Comparison of ENCODE assay signal across 1 cellular context in genomic region chr1:30895942-30896660, GRCh38.
TF ChIP-seq lines count a peak whose summit lies in the region.

No MANE protein-coding gene starts in this region.

TF ChIP-seq in K562, 482 proteins besides CTCF, POLR2A, EP300 and RAD21 (continued from another document and continues in another):
- TF ChIP-seq TOE1 (IDR thresholded peaks at IDR 0.05; ENCODE audit: borderline replicate concordance): peak; percentile 43; the same call in 1 of the 2 replicates
- TF ChIP-seq TOE1 (CRISPR knock-in tag; IDR thresholded peaks at IDR 0.05; ENCODE audit: borderline replicate concordance, low read depth): 0 out of 2 replicates have a peak, but pooled peaks have one; percentile 50
- no peak for TF ChIP-seq ZC3H4 (CRISPR knock-in tag; IDR thresholded peaks at IDR 0.05; ENCODE audit: borderline replicate concordance)
- TF ChIP-seq POLR2H (tag; IDR thresholded peaks at IDR 0.05; ENCODE audit: low read depth): peak; percentile 57; the same call in 1 of the 2 replicates
- no peak for TF ChIP-seq TEAD1 (CRISPR knock-in tag; IDR thresholded peaks at IDR 0.05)
- peak; percentile 41 for TF ChIP-seq POLR2B (IDR thresholded peaks at IDR 0.05; ENCODE audit: low read depth, partially characterized antibody)
- TF ChIP-seq MXI1 (IDR thresholded peaks at IDR 0.05; ENCODE audit: low read depth, low read length): no peak
- peak; percentile 97 for TF ChIP-seq CEBPG (CRISPR knock-in tag; IDR thresholded peaks at IDR 0.05)
- peak; percentile 85 to 99 for TF ChIP-seq CEBPG (tag; conservative IDR thresholded peaks at IDR 0.05 in 1 of 2, IDR thresholded peaks at IDR 0.05 in 1 of 2)
- no peak for TF ChIP-seq CBFA2T3 (IDR thresholded peaks at IDR 0.05)
- no peak for TF ChIP-seq ZNF282 (CRISPR knock-in tag; IDR thresholded peaks at IDR 0.05)
- no peak for TF ChIP-seq MTA1 (IDR thresholded peaks at IDR 0.05; ENCODE audit: borderline replicate concordance)
- no peak for TF ChIP-seq CHCHD3 (CRISPR knock-in tag; IDR thresholded peaks at IDR 0.05)
- TF ChIP-seq BACH1 (tag; IDR thresholded peaks at IDR 0.05): peak; percentile 73
- no peak for TF ChIP-seq CBX1 (IDR thresholded peaks at IDR 0.05; ENCODE audit: low read depth)
- TF ChIP-seq AFF4 (CRISPR knock-in tag; IDR thresholded peaks at IDR 0.05): no peak
- TF ChIP-seq RBM34 (IDR thresholded peaks at IDR 0.05; ENCODE audit: borderline replicate concordance, insufficient read depth, low read length): no peak
- TF ChIP-seq ARID4B (CRISPR knock-in tag; IDR thresholded peaks at IDR 0.05): no peak
- TF ChIP-seq ETS1 (conservative IDR thresholded peaks at IDR 0.05; ENCODE audit: control insufficient read depth, low read depth, low read length): no peak
- no peak for TF ChIP-seq ZNF644 (tag; IDR thresholded peaks at IDR 0.05; ENCODE audit: low read depth)
- TF ChIP-seq HDAC1 (IDR thresholded peaks at IDR 0.05): no peak
- TF ChIP-seq KLF6 (CRISPR knock-in tag; IDR thresholded peaks at IDR 0.05; ENCODE audit: borderline replicate concordance): peak; percentile 50; the same call in 1 of the 2 replicates
- TF ChIP-seq TAF15 (IDR thresholded peaks at IDR 0.05; ENCODE audit: low read depth, low read length): no peak
- TF ChIP-seq EZH2 (IDR thresholded peaks at IDR 0.05; ENCODE audit: borderline replicate concordance, low read depth, low read length): no peak
- no peak for TF ChIP-seq ATF2 (CRISPR knock-in tag; IDR thresholded peaks at IDR 0.05)
- TF ChIP-seq ZNF165 (CRISPR knock-in tag; IDR thresholded peaks at IDR 0.05; ENCODE audit: borderline replicate concordance): no peak
- TF ChIP-seq USF2 (CRISPR knock-in tag; IDR thresholded peaks at IDR 0.05): no peak
- TF ChIP-seq PBX2 (CRISPR knock-in tag; IDR thresholded peaks at IDR 0.05; ENCODE audit: low read depth): no peak
- TF ChIP-seq PBX2 (tag; conservative IDR thresholded peaks at IDR 0.05; ENCODE audit: low read depth): no peak
- no peak for TF ChIP-seq CAMTA2 (CRISPR knock-in tag; conservative IDR thresholded peaks at IDR 0.05)
- TF ChIP-seq WHSC1 (IDR thresholded peaks at IDR 0.05; ENCODE audit: low read length): no peak
- TF ChIP-seq ZNF76 (CRISPR knock-in tag; IDR thresholded peaks at IDR 0.05; ENCODE audit: borderline replicate concordance): no peak
- peak; percentile 13; the same call in 1 of the 2 replicates for TF ChIP-seq CREB5 (CRISPR knock-in tag; IDR thresholded peaks at IDR 0.05)
- no peak for TF ChIP-seq DNMT1 (IDR thresholded peaks at IDR 0.05)
- TF ChIP-seq FOXP4 (CRISPR knock-in tag; IDR thresholded peaks at IDR 0.05; ENCODE audit: borderline replicate concordance): no peak
- no peak for TF ChIP-seq SP1 (CRISPR knock-in tag; IDR thresholded peaks at IDR 0.05)
- TF ChIP-seq ZNF212 (CRISPR knock-in tag; IDR thresholded peaks at IDR 0.05): no peak
- TF ChIP-seq ZNF134 (CRISPR knock-in tag; conservative IDR thresholded peaks at IDR 0.05): no peak
- no peak for TF ChIP-seq IRF2 (CRISPR knock-in tag; IDR thresholded peaks at IDR 0.05)
- TF ChIP-seq ZNF184 (CRISPR knock-in tag; IDR thresholded peaks at IDR 0.05): no peak
- no peak for TF ChIP-seq ZNF347 (CRISPR knock-in tag; IDR thresholded peaks at IDR 0.05; ENCODE audit: low read depth)
- no peak for TF ChIP-seq PCBP2 (IDR thresholded peaks at IDR 0.05; ENCODE audit: low read depth, low read length, poor library complexity, severe bottlenecking)
- no peak for TF ChIP-seq PTBP1 (IDR thresholded peaks at IDR 0.05; ENCODE audit: low read depth, low read length)
- TF ChIP-seq MTA3 (IDR thresholded peaks at IDR 0.05; ENCODE audit: borderline replicate concordance): peak; percentile 48; the same call in 1 of the 2 replicates
- TF ChIP-seq ZNF224 (CRISPR knock-in tag; IDR thresholded peaks at IDR 0.05): no peak
- no peak for TF ChIP-seq CBFA2T2 (conservative IDR thresholded peaks at IDR 0.05)
- TF ChIP-seq ZNF445 (CRISPR knock-in tag; IDR thresholded peaks at IDR 0.05; ENCODE audit: low read depth): no peak
- TF ChIP-seq PHB2 (IDR thresholded peaks at IDR 0.05; ENCODE audit: low read depth): no peak
- no peak; the same call in 1 of the 2 replicates for TF ChIP-seq RNF2 (IDR thresholded peaks at IDR 0.05)
- TF ChIP-seq FOS (IDR thresholded peaks at IDR 0.05; ENCODE audit: extremely low read depth, insufficient read length): no peak
- TF ChIP-seq GABPB2 (CRISPR knock-in tag; conservative IDR thresholded peaks at IDR 0.05): no peak; the same call in 1 of the 2 replicates
- no peak for TF ChIP-seq MCM7 (IDR thresholded peaks at IDR 0.05)
- 0 out of 2 replicates have a peak, but pooled peaks have one; percentile 33 for TF ChIP-seq ZFPM2 (CRISPR knock-in tag; IDR thresholded peaks at IDR 0.05)
